Comparison of ENCODE assay signal across 35 cellular contexts in the genomic region with DNA sequence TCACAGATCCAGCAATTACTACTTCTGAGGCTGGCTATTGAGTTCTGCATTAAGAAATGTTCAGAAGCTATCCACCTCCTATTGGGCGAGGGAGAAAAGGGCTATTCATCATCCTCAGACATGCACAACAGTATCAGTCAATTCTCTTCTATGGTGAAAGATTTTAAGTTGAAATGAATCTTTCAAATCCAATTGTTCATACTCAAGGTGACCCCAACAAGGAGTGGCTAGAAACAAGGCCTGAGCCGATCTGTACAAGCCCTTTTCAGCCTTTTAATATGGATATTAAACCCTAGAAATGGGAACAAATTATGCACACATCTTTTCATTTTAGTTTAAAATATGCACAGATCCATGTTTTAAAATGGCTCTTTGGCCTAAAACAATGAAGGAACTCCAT.
"Had no signal": no experiment of that assay in that cellular context is flagged by ENCODE, and none has a peak within 500 bp of the region (broad histone marks: within the 10 kb centered on the region; RNA-seq: fewer than 3 reads in every experiment).

No MANE protein-coding gene starts in this region.

- H3K36me3 ChIP-seq: ascending aorta, cardiac muscle cell, WERI-Rb-1 had no signal

- H3K27ac Mint-ChIP-seq: activated CD4-positive, alpha-beta memory T cell treated with anti-CD3 and anti-CD28 coated beads, Interleukin-2, amount 10 ng/mL, durations not matched to agents 7 days and 5 days; activated CD4-positive, alpha-beta T cell treated with anti-CD3 and anti-CD28 coated beads for 36 hours; activated CD4-positive, alpha-beta T cell treated with anti-CD3 and anti-CD28 coated beads, Interleukin-2, amount 10 ng/mL, durations not matched to agents 7 days and 5 days; activated CD8-positive, alpha-beta memory T cell treated with anti-CD3 and anti-CD28 coated beads, Interleukin-2, amount 10 ng/mL, durations not matched to agents 7 days and 5 days; activated CD8-positive, alpha-beta T cell treated with anti-CD3 and anti-CD28 coated beads, Interleukin-2, amount 10 ng/mL, durations not matched to agents 7 days and 5 days; activated naive CD4-positive, alpha-beta T cell treated with anti-CD3 and anti-CD28 coated beads, Interleukin-2, amount 10 ng/mL, durations not matched to agents 7 days and 5 days; activated naive CD4-positive, alpha-beta T cell treated with anti-CD3 and anti-CD28 coated beads, Interleukin-2, amount 50 U/mL, for 24 hours; activated naive CD8-positive, alpha-beta T cell; activated naive CD8-positive, alpha-beta T cell treated with anti-CD3 and anti-CD28 coated beads, Interleukin-2, amount 10 ng/mL, durations not matched to agents 7 days and 5 days; activated naive CD8-positive, alpha-beta T cell treated with anti-CD3 and anti-CD28 coated beads, Interleukin-2, amount 50 U/mL, for 24 hours; activated T-cell treated with anti-CD3 and anti-CD28 coated beads, Interleukin-2, amount 50 U/mL, for 24 hours; activated T-helper 2 cell treated with anti-CD3 and anti-CD28 coated beads, Interferon-gamma antibody, Interleukin-2, Interleukin-4, amounts not matched to agents 10 μg/mL and 5 μg/mL and 100 μg/mL, durations not matched to agents 14 hours and 24 hours and 36 hours; brain; T-helper 2 cell treated with Interferon-gamma antibody and Interleukin-4, amounts not matched to agents 5 μg/mL and 100 μg/mL, for 36 hours; WTC11 had no signal

- H3K4me1 Mint-ChIP-seq: activated CD4-positive, alpha-beta memory T cell treated with anti-CD3 and anti-CD28 coated beads, Interleukin-2, amount 10 ng/mL, durations not matched to agents 7 days and 5 days; activated CD4-positive, alpha-beta T cell treated with anti-CD3 and anti-CD28 coated beads for 36 hours; activated CD4-positive, alpha-beta T cell treated with anti-CD3 and anti-CD28 coated beads, Interleukin-2, amount 10 ng/mL, durations not matched to agents 7 days and 5 days; activated CD8-positive, alpha-beta memory T cell treated with anti-CD3 and anti-CD28 coated beads, Interleukin-2, amount 10 ng/mL, durations not matched to agents 7 days and 5 days; activated naive CD4-positive, alpha-beta T cell treated with anti-CD3 and anti-CD28 coated beads, Interleukin-2, amount 10 ng/mL, durations not matched to agents 7 days and 5 days; activated naive CD4-positive, alpha-beta T cell treated with anti-CD3 and anti-CD28 coated beads, Interleukin-2, amount 50 U/mL, for 24 hours; activated naive CD8-positive, alpha-beta T cell treated with anti-CD3 and anti-CD28 coated beads, Interleukin-2, amount 10 ng/mL, durations not matched to agents 7 days and 5 days; activated naive CD8-positive, alpha-beta T cell treated with anti-CD3 and anti-CD28 coated beads, Interleukin-2, amount 50 U/mL, for 24 hours; central memory CD8-positive, alpha-beta T cell had no signal

- H3K4me3 ChIP-seq: ascending aorta, cardiac muscle cell had no signal

- H3K4me1 ChIP-seq: ascending aorta had no signal

- ATAC-seq: activated CD4-positive, alpha-beta T cell treated with anti-CD3 and anti-CD28 coated beads for 36 hours; activated CD4-positive, CD25-positive, alpha-beta regulatory T cell treated with anti-CD3 and anti-CD28 coated beads, Interleukin-2, amount 50 U/mL, for 24 hours; activated CD8-positive, alpha-beta memory T cell treated with anti-CD3 and anti-CD28 coated beads, Interleukin-2, amount 10 ng/mL, durations not matched to agents 7 days and 5 days; activated CD8-positive, alpha-beta T cell treated with anti-CD3 and anti-CD28 coated beads, Interleukin-2, amount 10 ng/mL, durations not matched to agents 7 days and 5 days; activated naive CD8-positive, alpha-beta T cell treated with anti-CD3 and anti-CD28 coated beads, Interleukin-2, amount 50 U/mL, for 24 hours; WTC11 had no signal

- H3K36me3 Mint-ChIP-seq: activated CD8-positive, alpha-beta memory T cell treated with anti-CD3 and anti-CD28 coated beads, Interleukin-2, amount 10 ng/mL, durations not matched to agents 7 days and 5 days; activated naive CD4-positive, alpha-beta T cell treated with anti-CD3 and anti-CD28 coated beads, Interleukin-2, amount 10 ng/mL, durations not matched to agents 7 days and 5 days; activated naive CD4-positive, alpha-beta T cell treated with anti-CD3 and anti-CD28 coated beads, Interleukin-2, amount 50 U/mL, for 24 hours; activated naive CD8-positive, alpha-beta T cell; activated naive CD8-positive, alpha-beta T cell treated with anti-CD3 and anti-CD28 coated beads, Interleukin-2, amount 10 ng/mL, durations not matched to agents 7 days and 5 days; WTC11 had no signal

- DNase-seq: activated CD4-positive, alpha-beta memory T cell treated with anti-CD3 and anti-CD28 coated beads, Interleukin-2, amount 10 ng/mL, durations not matched to agents 7 days and 5 days; activated CD4-positive, alpha-beta T cell treated with anti-CD3 and anti-CD28 coated beads for 1 hour; activated CD4-positive, alpha-beta T cell treated with anti-CD3 and anti-CD28 coated beads for 36 hours; activated CD4-positive, alpha-beta T cell treated with anti-CD3 and anti-CD28 coated beads for 48 hours; activated CD4-positive, alpha-beta T cell treated with anti-CD3 and anti-CD28 coated beads, Interleukin-2, amount 10 ng/mL, durations not matched to agents 7 days and 5 days; activated CD4-positive, alpha-beta T cell treated with anti-CD3 and anti-CD28 coated beads, Interleukin-2, amount 50 U/mL, for 48 hours; activated CD4-positive, CD25-positive, alpha-beta regulatory T cell; activated CD8-positive, alpha-beta memory T cell treated with anti-CD3 and anti-CD28 coated beads for 24 hours; activated CD8-positive, alpha-beta memory T cell treated with anti-CD3 and anti-CD28 coated beads, Interleukin-2, amount 10 ng/mL, durations not matched to agents 7 days and 5 days; activated CD8-positive, alpha-beta memory T cell treated with anti-CD3 and anti-CD28 coated beads, Interleukin-2, amount 50 U/mL, for 48 hours; activated CD8-positive, alpha-beta T cell treated with anti-CD3 and anti-CD28 coated beads, Interleukin-2, amount 10 ng/mL, durations not matched to agents 7 days and 5 days; activated effector memory CD4-positive, alpha-beta T cell treated with Interleukin-2 at 50 U/mL for 16 hours; activated gamma-delta T cell; activated naive CD4-positive, alpha-beta T cell treated with anti-CD3 and anti-CD28 coated beads, Interleukin-2, amount 10 ng/mL, durations not matched to agents 7 days and 5 days; activated naive CD4-positive, alpha-beta T cell treated with Interleukin-2 at 50 U/mL for 16 hours; activated naive CD8-positive, alpha-beta T cell treated with anti-CD3 and anti-CD28 coated beads, Interleukin-2, amount 10 ng/mL, durations not matched to agents 7 days and 5 days; activated naive CD8-positive, alpha-beta T cell treated with anti-CD3 and anti-CD28 coated beads, Interleukin-2, amount 50 U/mL, for 24 hours; activated T-cell treated with anti-CD3 and anti-CD28 coated beads, Interleukin-2, amount 50 U/mL, for 24 hours; activated T-cell treated with anti-CD3 and anti-CD28 coated beads, Interleukin-2, amount 50 U/mL, for 48 hours; anterior cingulate cortex; caudate nucleus; cerebellar nuclear complex; T-helper 2 cell; T-helper 9 cell; WERI-Rb-1 had no signal

- H3K4me3 Mint-ChIP-seq: activated CD4-positive, alpha-beta memory T cell treated with anti-CD3 and anti-CD28 coated beads, Interleukin-2, amount 10 ng/mL, durations not matched to agents 7 days and 5 days; activated CD4-positive, alpha-beta T cell treated with anti-CD3 and anti-CD28 coated beads for 36 hours; activated CD4-positive, alpha-beta T cell treated with anti-CD3 and anti-CD28 coated beads, Interleukin-2, amount 10 ng/mL, durations not matched to agents 7 days and 5 days; activated CD8-positive, alpha-beta memory T cell treated with anti-CD3 and anti-CD28 coated beads, Interleukin-2, amount 10 ng/mL, durations not matched to agents 7 days and 5 days; activated CD8-positive, alpha-beta T cell treated with anti-CD3 and anti-CD28 coated beads, Interleukin-2, amount 10 ng/mL, durations not matched to agents 7 days and 5 days; activated naive CD4-positive, alpha-beta T cell treated with anti-CD3 and anti-CD28 coated beads, Interleukin-2, amount 10 ng/mL, durations not matched to agents 7 days and 5 days; activated naive CD4-positive, alpha-beta T cell treated with anti-CD3 and anti-CD28 coated beads, Interleukin-2, amount 50 U/mL, for 24 hours; activated naive CD8-positive, alpha-beta T cell; activated naive CD8-positive, alpha-beta T cell treated with anti-CD3 and anti-CD28 coated beads, Interleukin-2, amount 10 ng/mL, durations not matched to agents 7 days and 5 days; activated naive CD8-positive, alpha-beta T cell treated with anti-CD3 and anti-CD28 coated beads, Interleukin-2, amount 50 U/mL, for 24 hours; activated T-cell treated with anti-CD3 and anti-CD28 coated beads, Interleukin-2, amount 50 U/mL, for 24 hours; central memory CD8-positive, alpha-beta T cell; T-helper 2 cell treated with Interferon-gamma antibody and Interleukin-4, amounts not matched to agents 5 μg/mL and 100 μg/mL, for 36 hours; WTC11 had no signal

- H3K9me3 Mint-ChIP-seq: activated CD4-positive, alpha-beta memory T cell treated with anti-CD3 and anti-CD28 coated beads, Interleukin-2, amount 10 ng/mL, durations not matched to agents 7 days and 5 days; activated CD4-positive, alpha-beta T cell treated with anti-CD3 and anti-CD28 coated beads, Interleukin-2, amount 10 ng/mL, durations not matched to agents 7 days and 5 days; activated naive CD4-positive, alpha-beta T cell treated with anti-CD3 and anti-CD28 coated beads, Interleukin-2, amount 10 ng/mL, durations not matched to agents 7 days and 5 days; activated naive CD4-positive, alpha-beta T cell treated with anti-CD3 and anti-CD28 coated beads, Interleukin-2, amount 50 U/mL, for 24 hours; activated naive CD8-positive, alpha-beta T cell treated with anti-CD3 and anti-CD28 coated beads, Interleukin-2, amount 10 ng/mL, durations not matched to agents 7 days and 5 days; activated naive CD8-positive, alpha-beta T cell treated with anti-CD3 and anti-CD28 coated beads, Interleukin-2, amount 50 U/mL, for 24 hours; activated T-cell treated with anti-CD3 and anti-CD28 coated beads, Interleukin-2, amount 50 U/mL, for 24 hours; activated T-helper 2 cell treated with anti-CD3 and anti-CD28 coated beads, Interferon-gamma antibody, Interleukin-2, Interleukin-4, amounts not matched to agents 10 μg/mL and 5 μg/mL and 100 μg/mL, durations not matched to agents 14 hours and 24 hours and 36 hours; brain; central memory CD8-positive, alpha-beta T cell; T-helper 2 cell treated with Interferon-gamma antibody and Interleukin-4, amounts not matched to agents 5 μg/mL and 100 μg/mL, for 36 hours; WTC11 had no signal

- H3K27me3 Mint-ChIP-seq: activated CD4-positive, alpha-beta T cell treated with anti-CD3 and anti-CD28 coated beads, Interleukin-2, amount 10 ng/mL, durations not matched to agents 7 days and 5 days; activated naive CD4-positive, alpha-beta T cell treated with anti-CD3 and anti-CD28 coated beads, Interleukin-2, amount 10 ng/mL, durations not matched to agents 7 days and 5 days; activated naive CD4-positive, alpha-beta T cell treated with anti-CD3 and anti-CD28 coated beads, Interleukin-2, amount 50 U/mL, for 24 hours; activated naive CD8-positive, alpha-beta T cell; activated naive CD8-positive, alpha-beta T cell treated with anti-CD3 and anti-CD28 coated beads, Interleukin-2, amount 50 U/mL, for 24 hours; activated T-cell treated with anti-CD3 and anti-CD28 coated beads, Interleukin-2, amount 50 U/mL, for 24 hours; brain had no signal

- H3K27me3 ChIP-seq: ascending aorta, cardiac muscle cell had no signal

- H3K27ac ChIP-seq: ascending aorta, cardiac muscle cell, WERI-Rb-1 had no signal

- H3K9me3 ChIP-seq: ascending aorta had no signal
